ENCODE assay signal across 8 cellular contexts in genomic region chr1:33080373-33080772, GRCh38. TPM values are rescaled to one million over a fixed set of nuclear protein-coding genes. Genes with fewer than 3 reads are reported as not detected.
DNase-seq lines count a peak whose midpoint lies in the region; ATAC-seq, FAIRE-seq and TF ChIP-seq lines count a peak whose summit lies in the region.

No MANE protein-coding gene starts in this region.

- TF ChIP-seq CTCF in AG04450 (IDR thresholded peaks at IDR 0.05; ENCODE audit: low read depth, low read length) (no peak), chondrocyte (IDR thresholded peaks at IDR 0.05) (no peak)

- no peaks in the 10 kb centered on the region for H3K9me3 Mint-ChIP-seq in chondrocyte (ENCODE audit: low read depth)
- no peaks in the 10 kb centered on the region for H3K9me3 Mint-ChIP-seq in naive thymus-derived CD4-positive, alpha-beta T cell

- no peaks in the 10 kb centered on the region for H3K27me3 ChIP-seq in AG04450 (ENCODE audit: control insufficient read depth, insufficient read depth, low read length)
- no peaks in the 10 kb centered on the region for H3K27me3 ChIP-seq in naive thymus-derived CD4-positive, alpha-beta T cell (ENCODE audit: control insufficient read depth in 2 of 2, insufficient read depth in 2 of 2, low read length in 2 of 2)

- POLR2A ChIA-PET in AG04450 (lab: Yijun Ruan, JAX): interaction anchor here (0.7 to 1.0 kb wide), 5 partner anchors 9 to 68 kb away, joined by 3 to 6 read pairs (median 3); no protein-coding TSS in a partner anchor
- POLR2A ChIA-PET in naive thymus-derived CD4-positive, alpha-beta T cell (lab: Charles Lee): interaction anchor here (0.5 to 3.8 kb wide), 6 partner anchors 19 to 736 kb away, joined by 3 to 24 read pairs (median 4); partner anchors contain the start of gene YARS1

- no peaks in the 10 kb centered on the region for H3K27me3 Mint-ChIP-seq in chondrocyte (ENCODE audit: low read depth)
- H3K27me3 Mint-ChIP-seq in naive thymus-derived CD4-positive, alpha-beta T cell: peaks cover 0 to 28% (median 0%) of the 10 kb centered on the region in 5 donors

- no peak for ATAC-seq in naive thymus-derived CD4-positive, alpha-beta T cell

- peak overlapping the region; percentile 95 for H3K4me3 ChIP-seq in AG04450 (ENCODE audit: low read depth, low read length)
- peak overlapping the region; percentile 68 for H3K4me3 ChIP-seq in naive thymus-derived CD4-positive, alpha-beta T cell (ENCODE audit: low read length)

- H3K4me3 Mint-ChIP-seq in chondrocyte (ENCODE audit: unreplicated experiment): peak overlapping the region; percentile 78
- H3K4me3 Mint-ChIP-seq in naive thymus-derived CD4-positive, alpha-beta T cell: peak overlapping the region; percentile 81 to 88 (median 86)

- H3K9me3 ChIP-seq in AG04450 (ENCODE audit: control insufficient read depth, insufficient read depth, low read length) (no peaks in the 10 kb centered on the region; the same call in 1 of the 2 replicates), KOPT-K1 (ENCODE audit: insufficient read depth, low read length, poor library complexity, severe bottlenecking) (no peaks in the 10 kb centered on the region)
- no peaks in the 10 kb centered on the region for H3K9me3 ChIP-seq in naive thymus-derived CD4-positive, alpha-beta T cell (ENCODE audit: control insufficient read depth in 2 of 3, low read length in 3 of 3)

- DNase-seq in AG04450 (ENCODE audit: low read depth, low spot score): no peak
- DNase-seq in chondrocyte (ENCODE audit: low spot score): no peak
- DNase-seq in naive thymus-derived CD4-positive, alpha-beta T cell: no peak
- no peak for DNase-seq in GM19239 (ENCODE audit: insufficient read length, low spot score)
- no peak for DNase-seq in SIG-M5 (lab: John Stamatoyannopoulos, UW)
- DNase-seq in NCI-H524 (lab: John Stamatoyannopoulos, UW): no peak
- DNase-seq in HK-2 (ENCODE audit: unreplicated experiment): no peak

- H3K4me1 Mint-ChIP-seq in chondrocyte (ENCODE audit: low read depth): peaks cover 17% of the 10 kb centered on the region
- H3K4me1 Mint-ChIP-seq in naive thymus-derived CD4-positive, alpha-beta T cell: peaks cover 20 to 34% (median 28%) of the 10 kb centered on the region in 7 donors

- H3K27ac ChIP-seq in AG04450 (ENCODE audit: low read depth, low read length): no peak overlapping the region
- H3K27ac ChIP-seq in KOPT-K1 (ENCODE audit: low read depth, low read length, poor library complexity, severe bottlenecking): peak overlapping the region; percentile 56
- H3K27ac ChIP-seq in naive thymus-derived CD4-positive, alpha-beta T cell (ENCODE audit: low read depth, low read length): peak overlapping the region; percentile 66

- peak overlapping the region; percentile 34 for H3K27ac Mint-ChIP-seq in chondrocyte (ENCODE audit: unreplicated experiment)
- peak overlapping the region; percentile 6 to 91 (median 72) for H3K27ac Mint-ChIP-seq in naive thymus-derived CD4-positive, alpha-beta T cell

- no peak for FAIRE-seq in GM19239 (lab: Jason Lieb, UNC)

- peaks cover 14 to 15% of the 10 kb centered on the region in 2 donors for H3K4me1 ChIP-seq in naive thymus-derived CD4-positive, alpha-beta T cell (ENCODE audit: control insufficient read depth in 2 of 2, insufficient read depth in 2 of 2, low read length in 2 of 2)

- CTCF ChIA-PET in AG04450 (lab: Charles Lee): interaction anchor here (0.5 to 7.8 kb wide), 7 partner anchors 15 to 204 kb away, joined by 3 to 58 read pairs (median 3); no protein-coding TSS in a partner anchor
- CTCF ChIA-PET in naive thymus-derived CD4-positive, alpha-beta T cell (lab: Charles Lee): interaction anchor here (1.4 kb wide), 1 partner anchor 15 kb away, joined by 4 read pairs; no protein-coding TSS in a partner anchor

- H3K36me3 ChIP-seq in KOPT-K1 (ENCODE audit: insufficient read depth, low read length): no peaks in the 10 kb centered on the region
- H3K36me3 ChIP-seq in naive thymus-derived CD4-positive, alpha-beta T cell (ENCODE audit: control insufficient read depth in 2 of 3, insufficient read depth in 3 of 3, low read length in 3 of 3): no peaks in the 10 kb centered on the region

- intact Hi-C loops in naive thymus-derived CD4-positive, alpha-beta T cell (cut with micrococcal nuclease): loop anchor here (1.0 to 10.0 kb wide), 6 partner anchors 102 to 430 kb away; partner anchors contain the start of genes RBBP4 (in 1 of the 2), TRIM62 (in 1 of the 2), ZBTB8OS (in 1 of the 2) and ZNF362 (in 1 of the 2)

- H3K36me3 Mint-ChIP-seq in chondrocyte (ENCODE audit: low read depth): no peaks in the 10 kb centered on the region
- no peaks in the 10 kb centered on the region for H3K36me3 Mint-ChIP-seq in naive thymus-derived CD4-positive, alpha-beta T cell

RNA-seq across cellular contexts. Expression of gene AZIN2, which starts 0.6 kb away (rescaled TPM):
- polyA plus RNA-seq in AG04450 (2011; rRNA removed): 7.0 and 7.8 TPM in 2 replicates
- 13.7 and 14.7 TPM in 2 replicates for polyA minus RNA-seq in AG04450 (2011; rRNA and poly(A)+ RNA removed)
- total RNA-seq in chondrocyte: 3.5 to 12.4 TPM (median 5.8 TPM) in 3 replicates
- 1 to 10 TPM; 5.3 to 9.6 (median 9.0) TPM for total RNA-seq in naive thymus-derived CD4-positive, alpha-beta T cell
- 1 to 10 TPM; 4.3 to 5.1 TPM for polyA plus RNA-seq in naive thymus-derived CD4-positive, alpha-beta T cell

RNA-seq across cellular contexts. Expression of gene AK2, which starts 43.7 kb away (rescaled TPM):
- polyA plus RNA-seq in AG04450 (2011; rRNA removed): 129 TPM in 2 replicates
- polyA minus RNA-seq in AG04450 (2011; rRNA and poly(A)+ RNA removed): 59.6 and 66.6 TPM in 2 replicates
- total RNA-seq in chondrocyte: 86.1 to 98.9 TPM (median 94.9 TPM) in 3 replicates
- 100 to 1,000 TPM in 1 of 5 experiments, 10 to 100 TPM in 4; 53.8 to 219 (median 90.2) TPM for total RNA-seq in naive thymus-derived CD4-positive, alpha-beta T cell
- 100 to 1,000 TPM; 113 to 134 TPM for polyA plus RNA-seq in naive thymus-derived CD4-positive, alpha-beta T cell
